In genomic region chr7:120733835-120734234, GRCh38 we compare ENCODE assay signal across 3 cellular contexts.
"Had no signal": no experiment of that assay in that cellular context is flagged by ENCODE, and none has a peak within 500 bp of the region (broad histone marks: within the 10 kb centered on the region; RNA-seq: fewer than 3 reads in every experiment).

No MANE protein-coding gene starts in this region.

- DNase-seq: H9, KBM-7 had no signal

- H3K4me3 ChIP-seq: GM23338 had no signal
